In the genomic region with DNA sequence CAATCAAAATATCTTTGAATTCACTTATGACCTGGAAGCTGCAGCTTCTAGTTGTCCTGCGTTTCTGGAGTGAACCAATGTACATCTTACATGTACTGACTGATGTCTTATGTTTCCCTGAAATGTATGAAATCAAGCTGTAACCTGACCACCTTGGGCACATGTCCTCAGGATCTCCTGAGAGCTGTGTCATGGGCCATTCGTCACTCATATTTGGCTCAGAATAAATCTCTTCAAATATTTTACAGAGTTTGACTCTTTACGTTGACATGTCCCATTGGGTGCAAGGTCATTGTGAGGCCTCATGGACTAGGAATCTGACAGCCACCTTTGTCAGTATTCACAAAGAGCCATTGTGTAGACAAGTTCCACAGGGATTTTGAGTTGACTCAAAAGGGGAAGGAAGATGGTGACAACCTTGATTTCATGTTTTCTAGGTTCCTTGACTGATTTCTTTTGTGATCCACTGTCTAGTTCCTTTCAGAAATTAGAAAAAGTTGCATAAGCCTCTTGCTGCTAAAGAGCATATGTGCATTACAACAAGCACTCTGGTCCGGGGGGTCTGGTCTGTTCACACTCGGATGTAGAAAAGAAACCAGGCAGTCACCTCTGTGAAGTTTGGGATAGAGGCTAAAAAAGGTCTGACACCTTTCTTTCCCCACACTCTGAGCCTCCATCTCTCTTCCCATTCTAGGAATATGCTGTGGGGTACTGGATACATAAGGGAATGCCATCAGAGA, we compare ENCODE assay signal across 37 cellular contexts. TPM values are rescaled to one million over a fixed set of nuclear protein-coding genes. Genes with fewer than 3 reads are reported as not detected.
"Had no signal": no experiment of that assay in that cellular context is flagged by ENCODE, and none has a peak within 500 bp of the region (broad histone marks: within the 10 kb centered on the region; RNA-seq: fewer than 3 reads in every experiment).

No MANE protein-coding gene starts in this region.

- H3K4me1 Mint-ChIP-seq: activated naive CD8-positive, alpha-beta T cell treated with anti-CD3 and anti-CD28 coated beads, Interleukin-2, amount 10 ng/mL, durations not matched to agents 7 days and 5 days had no signal

- H3K4me3 ChIP-seq: ascending aorta, body of pancreas, breast epithelium had no signal

- DNase-seq: activated B cell treated with CpG ODN at 0.5 μM for 24 hours; activated CD4-positive, alpha-beta memory T cell treated with anti-CD3 and anti-CD28 coated beads for 36 hours; activated CD4-positive, alpha-beta T cell treated with anti-CD3 and anti-CD28 coated beads for 4 hours; activated CD4-positive, alpha-beta T cell treated with anti-CD3 and anti-CD28 coated beads, Interleukin-2, amount 50 U/mL, for 1 hour; activated CD4-positive, CD25-positive, alpha-beta regulatory T cell treated with anti-CD3 and anti-CD28 coated beads, Interleukin-2, amount 50 U/mL, for 72 hours; activated CD8-positive, alpha-beta memory T cell treated with anti-CD3 and anti-CD28 coated beads, Interleukin-2, amount 50 U/mL, for 4 hours; activated gamma-delta T cell treated with Interleukin-2 at 50 U/mL for 16 hours; activated naive CD4-positive, alpha-beta T cell treated with anti-CD3 and anti-CD28 coated beads, Interleukin-2, amount 10 ng/mL, durations not matched to agents 7 days and 5 days; activated naive CD8-positive, alpha-beta T cell treated with anti-CD3 and anti-CD28 coated beads, Interleukin-2, amount 10 ng/mL, durations not matched to agents 7 days and 5 days; activated T-cell treated with anti-CD3 and anti-CD28 coated beads for 4 hours; activated T-cell treated with anti-CD3 and anti-CD28 coated beads, Interleukin-2, amount 50 U/mL, for 4 hours; amygdala; body of pancreas; Karpas-422; KBM-7; MV-4-11; NCI-H1092; NCI-H1417; NCI-H146; NCI-H187; NCI-H2029 treated with DMSO at 0.1 percent for 48 hours; NCI-H2107; NCI-H2171; NCI-H510A; NCI-H526; NCI-H748 treated with DMSO at 0.1 percent for 48 hours; Right ventricle myocardium superior; SW 1271; T-helper 1 cell; T-helper 2 cell; T-helper 9 cell had no signal

- H3K27me3 Mint-ChIP-seq: activated B cell treated with CpG ODN at 0.5 μM for 24 hours; activated CD4-positive, alpha-beta memory T cell treated with anti-CD3 and anti-CD28 coated beads for 36 hours; activated naive CD4-positive, alpha-beta T cell treated with anti-CD3 and anti-CD28 coated beads, Interleukin-2, amount 10 ng/mL, durations not matched to agents 7 days and 5 days; activated naive CD8-positive, alpha-beta T cell treated with anti-CD3 and anti-CD28 coated beads, Interleukin-2, amount 10 ng/mL, durations not matched to agents 7 days and 5 days had no signal

- H3K36me3 Mint-ChIP-seq: activated CD4-positive, alpha-beta memory T cell treated with anti-CD3 and anti-CD28 coated beads for 36 hours had no signal

- H3K9me3 ChIP-seq: ascending aorta, body of pancreas, breast epithelium had no signal

- H3K27me3 ChIP-seq: ascending aorta, body of pancreas, breast epithelium had no signal

- H3K9me3 Mint-ChIP-seq: activated B cell treated with CpG ODN at 0.5 μM for 24 hours; activated CD4-positive, alpha-beta memory T cell treated with anti-CD3 and anti-CD28 coated beads for 36 hours; activated naive CD4-positive, alpha-beta T cell treated with anti-CD3 and anti-CD28 coated beads, Interleukin-2, amount 10 ng/mL, durations not matched to agents 7 days and 5 days; activated naive CD8-positive, alpha-beta T cell treated with anti-CD3 and anti-CD28 coated beads, Interleukin-2, amount 10 ng/mL, durations not matched to agents 7 days and 5 days; activated T-cell treated with anti-CD3 and anti-CD28 coated beads, Interleukin-2, amount 50 U/mL, for 4 hours; activated T-helper 1 cell treated with anti-CD3 and anti-CD28 coated beads, Interleukin-12 subunit alpha, Interleukin-12 subunit beta, Interleukin-2, Interleukin-4 antibody, amounts not matched to agents 30 ng/mL and 10 ng/mL and 1 ng/mL, durations not matched to agents 14 hours and 24 hours and 36 hours had no signal

- H3K27ac Mint-ChIP-seq: activated B cell treated with CpG ODN at 0.5 μM for 24 hours; activated CD4-positive, alpha-beta memory T cell treated with anti-CD3 and anti-CD28 coated beads for 36 hours; activated naive CD4-positive, alpha-beta T cell treated with anti-CD3 and anti-CD28 coated beads, Interleukin-2, amount 10 ng/mL, durations not matched to agents 7 days and 5 days; activated naive CD8-positive, alpha-beta T cell treated with anti-CD3 and anti-CD28 coated beads, Interleukin-2, amount 10 ng/mL, durations not matched to agents 7 days and 5 days; activated T-helper 1 cell treated with anti-CD3 and anti-CD28 coated beads, Interleukin-12 subunit alpha, Interleukin-12 subunit beta, Interleukin-2, Interleukin-4 antibody, amounts not matched to agents 30 ng/mL and 10 ng/mL and 1 ng/mL, durations not matched to agents 14 hours and 24 hours and 36 hours had no signal

- ATAC-seq: activated T-cell treated with anti-CD3 and anti-CD28 coated beads, Interleukin-2, amount 50 U/mL, for 4 hours; body of pancreas had no signal

- H3K4me3 Mint-ChIP-seq: activated B cell treated with CpG ODN at 0.5 μM for 24 hours; activated CD4-positive, alpha-beta memory T cell treated with anti-CD3 and anti-CD28 coated beads for 36 hours; activated naive CD4-positive, alpha-beta T cell treated with anti-CD3 and anti-CD28 coated beads, Interleukin-2, amount 10 ng/mL, durations not matched to agents 7 days and 5 days; activated naive CD8-positive, alpha-beta T cell treated with anti-CD3 and anti-CD28 coated beads, Interleukin-2, amount 10 ng/mL, durations not matched to agents 7 days and 5 days; activated T-cell treated with anti-CD3 and anti-CD28 coated beads, Interleukin-2, amount 50 U/mL, for 4 hours; activated T-helper 1 cell treated with anti-CD3 and anti-CD28 coated beads, Interleukin-12 subunit alpha, Interleukin-12 subunit beta, Interleukin-2, Interleukin-4 antibody, amounts not matched to agents 30 ng/mL and 10 ng/mL and 1 ng/mL, durations not matched to agents 14 hours and 24 hours and 36 hours had no signal

- H3K36me3 ChIP-seq: ascending aorta, breast epithelium had no signal

- H3K27ac ChIP-seq: ascending aorta, body of pancreas, breast epithelium had no signal

- H3K4me1 ChIP-seq: ascending aorta, body of pancreas, breast epithelium had no signal

RNA-seq across cellular contexts. Expression of a gene that starts 10.7 kb away (rescaled TPM):
- total RNA-seq: body of pancreas had no signal

RNA-seq across cellular contexts. Expression of a gene that starts 52.4 kb away (rescaled TPM):
- total RNA-seq: activated B cell treated with CpG ODN at 0.5 μM for 24 hours; activated CD4-positive, alpha-beta memory T cell treated with anti-CD3 and anti-CD28 coated beads for 36 hours; activated naive CD8-positive, alpha-beta T cell treated with anti-CD3 and anti-CD28 coated beads, Interleukin-2, amount 10 ng/mL, durations not matched to agents 7 days and 5 days; activated T-cell treated with anti-CD3 and anti-CD28 coated beads, Interleukin-2, amount 50 U/mL, for 4 hours; activated T-helper 1 cell treated with anti-CD3 and anti-CD28 coated beads, Interleukin-12 subunit alpha, Interleukin-12 subunit beta, Interleukin-2, Interleukin-4 antibody, amounts not matched to agents 30 ng/mL and 10 ng/mL and 1 ng/mL, durations not matched to agents 14 hours and 24 hours and 36 hours; ascending aorta; body of pancreas; breast epithelium; cardiac septum; MCF 10A; OCI-LY7; Right ventricle myocardium superior had no signal
